In genomic region chr11:45089251-45089650, GRCh38 we compare ENCODE assay signal across 10 cellular contexts. TPM values are rescaled to one million over a fixed set of nuclear protein-coding genes. Genes with fewer than 3 reads are reported as not detected.
DNase-seq lines count a peak whose midpoint lies in the region; ATAC-seq and TF ChIP-seq lines count a peak whose summit lies in the region.
"Had no signal": no experiment of that assay in that cellular context is flagged by ENCODE, and none has a peak within 500 bp of the region (broad histone marks: within the 10 kb centered on the region; RNA-seq: fewer than 3 reads in every experiment).

No MANE protein-coding gene starts in this region.

- H3K27ac ChIP-seq in RWPE1 (peak overlapping the region; percentile 99), fibroblast of lung (ENCODE audit: insufficient read depth, low read length) (peak overlapping the region; percentile 90), Karpas-422 (ENCODE audit: low read length) (no peak overlapping the region)
- H3K27ac ChIP-seq: PC-9 had no signal

- H3K27me3 ChIP-seq in fibroblast of lung (ENCODE audit: control insufficient read depth, insufficient read depth, low read length) (no peaks in the 10 kb centered on the region), Karpas-422 (ENCODE audit: low read length) (no peaks in the 10 kb centered on the region)

- H3K9ac ChIP-seq in fibroblast of lung (ENCODE audit: insufficient read depth, low read length) = no peak overlapping the region
- H3K9ac ChIP-seq in Karpas-422 (ENCODE audit: low read length) = no peak overlapping the region

- peak overlapping the region; percentile 55 for H3K4me2 ChIP-seq in fibroblast of lung (ENCODE audit: extremely low read depth, insufficient read depth, low read length)
- H3K4me2 ChIP-seq in Karpas-422 (ENCODE audit: low read depth, low read length, poor library complexity, severe bottlenecking) = no peak overlapping the region
- H3K4me2 ChIP-seq: PC-9 had no signal

- no peaks in the 10 kb centered on the region for H3K36me3 Mint-ChIP-seq in T-cell

- H4K20me1 ChIP-seq in fibroblast of lung (ENCODE audit: control insufficient read depth, extremely low read depth, insufficient read depth, low read length) (no peaks in the 10 kb centered on the region), Karpas-422 (ENCODE audit: insufficient read depth, low read depth, low read length) (no peaks in the 10 kb centered on the region)

- no peaks in the 10 kb centered on the region for H3K27me3 Mint-ChIP-seq in T-cell

- H3K79me2 ChIP-seq in fibroblast of lung (ENCODE audit: control insufficient read depth, insufficient read depth, low read length) (no peaks in the 10 kb centered on the region), Karpas-422 (ENCODE audit: low read length) (no peaks in the 10 kb centered on the region)

- DNase-seq in AG08395 (ENCODE audit: low spot score) (peak; percentile 94), RWPE1 (ENCODE audit: low spot score) (peak; percentile 50), fibroblast of lung (ENCODE audit: low read depth in 2 of 2) (peak; percentile 99), occipital lobe (lab: John Stamatoyannopoulos, UW) (peak; percentile 44), Karpas-422 (no peak), T-cell (no peak)

- H2AFZ ChIP-seq in fibroblast of lung (ENCODE audit: low read length) = no peak overlapping the region
- H2AFZ ChIP-seq in Karpas-422 (ENCODE audit: low read length) = no peak overlapping the region
- H2AFZ ChIP-seq: PC-9 had no signal

- CTCF ChIA-PET in RWPE1 (lab: Yijun Ruan, JAX) = interaction anchor here (1.7 kb wide), 1 partner anchor 153 kb away, joined by 5 read pairs; no protein-coding TSS in a partner anchor
- CTCF ChIA-PET in T-cell (lab: Charles Lee) = no interaction called here

- H3K9me2 ChIP-seq in Karpas-422 (replicated peaks; ENCODE audit: insufficient read depth, low read length) = no peaks in the 10 kb centered on the region

- H3K27ac Mint-ChIP-seq in T-cell = no peak overlapping the region
- H3K27ac Mint-ChIP-seq: activated T-cell treated with anti-CD3 and anti-CD28 coated beads, Interleukin-2, amount 50 U/mL, for 72 hours had no signal

- H3K4me3 Mint-ChIP-seq in T-cell = no peak overlapping the region
- H3K4me3 Mint-ChIP-seq: activated T-cell treated with anti-CD3 and anti-CD28 coated beads, Interleukin-2, amount 50 U/mL, for 72 hours had no signal

- ATAC-seq in HG02973 (IDR thresholded peaks at IDR 0.05; ENCODE audit: unreplicated experiment) (no peak), HG03342 (IDR thresholded peaks at IDR 0.05; ENCODE audit: unreplicated experiment) (no peak), T-cell (replicated peaks in 1 of 4) (no peak)
- ATAC-seq: activated T-cell treated with anti-CD3 and anti-CD28 coated beads, Interleukin-2, amount 50 U/mL, for 72 hours had no signal

- H3K36me3 ChIP-seq in fibroblast of lung (ENCODE audit: control insufficient read depth, insufficient read depth, low read length) (no peaks in the 10 kb centered on the region), Karpas-422 (ENCODE audit: insufficient read depth, low read length) (no peaks in the 10 kb centered on the region)

- H3K9me3 Mint-ChIP-seq in T-cell = no peaks in the 10 kb centered on the region
- H3K9me3 Mint-ChIP-seq: activated T-cell treated with anti-CD3 and anti-CD28 coated beads, Interleukin-2, amount 50 U/mL, for 72 hours had no signal

- H3K4me1 Mint-ChIP-seq in T-cell = peaks cover 19 to 44% (median 34%) of the 10 kb centered on the region in 3 donors

- POLR2A ChIA-PET in RWPE1 (lab: Yijun Ruan, JAX; ENCODE audit: low non-redundant PET) = no interaction called here
- POLR2A ChIA-PET in T-cell (lab: Charles Lee) = no interaction called here

- H3K4me1 ChIP-seq in fibroblast of lung (ENCODE audit: control insufficient read depth, extremely low read depth, insufficient read depth, low read length) (peaks cover 56% of the 10 kb centered on the region), Karpas-422 (ENCODE audit: low read length) (peaks cover 14% of the 10 kb centered on the region)

- TF ChIP-seq CTCF in RWPE1 (conservative IDR thresholded peaks at IDR 0.05; ENCODE audit: low read depth) (no peak), fibroblast of lung (conservative IDR thresholded peaks at IDR 0.05 in 1 of 2, IDR thresholded peaks at IDR 0.05 in 1 of 2; ENCODE audit: low read depth in 1 of 2, low read length in 2 of 2) (no peak)

- H3K4me3 ChIP-seq in fibroblast of lung (replicated peaks in 1 of 4; ENCODE audit: control extremely low read depth in 1 of 4, insufficient read depth in 1 of 4, low read depth in 3 of 4, low read length in 4 of 4) (no peak overlapping the region), Karpas-422 (ENCODE audit: low read length) (no peak overlapping the region)
- H3K4me3 ChIP-seq: PC-9 had no signal

- no peaks in the 10 kb centered on the region for H3K9me3 ChIP-seq in fibroblast of lung (ENCODE audit: control insufficient read depth, insufficient read depth, low read depth, low read length)
- H3K9me3 ChIP-seq in Karpas-422 (ENCODE audit: low read length) = no peaks in the 10 kb centered on the region

RNA-seq across cellular contexts. Expression of gene PRDM11, which starts 57.2 kb away (rescaled TPM):
- total RNA-seq in fibroblast of lung (3.9 and 4.0 TPM in 2 replicates), occipital lobe (6.2 TPM), T-cell (10 to 100 TPM in 3 of 5 donors, 1 to 10 TPM in 2; 8.7 to 12.5 (median 10.6) TPM)
- 1.2 and 3.1 TPM in 2 replicates for polyA plus RNA-seq in fibroblast of lung
- polyA plus RNA-seq in fibroblast of lung (2012) = 1.5 and 3.6 TPM in 2 replicates
- 2.8 and 7.4 TPM in 2 replicates for polyA minus RNA-seq in fibroblast of lung (ENCODE audit: low replicate concordance)
- total RNA-seq in Karpas-422 (2014; rRNA removed; shearing (Covaris generic); ENCODE audit: low replicate concordance) = 2.7 and 5.7 TPM in 2 replicates

Comparison
In these comparisons a context has a peak if more than half of its experiments do, and no peak if none do; other contexts are left out.
1. DNase-seq: peak in AG08395 (single experiment), RWPE1 (single experiment), fibroblast of lung (2 of 2) and occipital lobe (single experiment); none in Karpas-422 (single experiment) and T-cell (0 of 34).